25 cellular contexts compared by ENCODE assay signal in the genomic region with DNA sequence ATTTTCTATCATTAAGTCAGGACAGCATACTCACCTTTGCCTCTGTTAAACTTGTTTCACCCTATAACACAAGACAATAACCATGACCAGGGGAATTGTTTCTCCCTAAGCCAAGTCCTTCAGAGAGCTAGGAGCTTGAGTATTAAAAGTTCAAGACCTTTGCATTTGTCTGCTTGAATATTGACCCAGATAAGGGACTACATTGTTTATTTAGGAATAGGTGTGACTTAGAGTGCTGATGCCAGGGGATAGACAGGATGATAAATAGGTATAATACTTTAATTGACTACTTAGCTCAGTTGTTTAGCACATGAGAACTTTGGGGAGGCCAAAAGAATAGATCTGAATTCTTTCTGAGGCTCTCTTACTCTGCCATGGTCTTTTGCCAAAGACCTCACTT.
DNase-seq lines count a peak whose midpoint lies in the region; ATAC-seq, FAIRE-seq and TF ChIP-seq lines count a peak whose summit lies in the region.
"Had no signal": no experiment of that assay in that cellular context is flagged by ENCODE, and none has a peak within 500 bp of the region (broad histone marks: within the 10 kb centered on the region; RNA-seq: fewer than 3 reads in every experiment).

No MANE protein-coding gene starts in this region.

- TF ChIP-seq EP300 in HepG2 (IDR thresholded peaks at IDR 0.05; ENCODE audit: low read depth in 2 of 2, low read length in 2 of 2) (no peak), HepG2 (CRISPR knock-in tag; IDR thresholded peaks at IDR 0.05; ENCODE audit: borderline replicate concordance) (no peak)

- TF ChIP-seq POLR2A in HepG2 (IDR thresholded peaks at IDR 0.05; ENCODE audit: insufficient read depth in 1 of 2, low read depth in 2 of 2, low read length in 2 of 2) (no peak), right lobe of liver (IDR thresholded peaks at IDR 0.05) (no peak)

- H3K4me1 ChIP-seq in HepG2 (ENCODE audit: insufficient read depth, low read length) (peaks cover 30% of the 10 kb centered on the region), right lobe of liver (no peaks in the 10 kb centered on the region), small intestine (ENCODE audit: control insufficient read depth in 2 of 2, insufficient read depth in 1 of 2, low read depth in 1 of 2, low read length in 1 of 2) (peaks cover 2 to 12% of the 10 kb centered on the region in 2 donors)
- H3K4me1 ChIP-seq: BE2C had no signal

- no peak for FAIRE-seq in HepG2 (lab: Jason Lieb, UNC)
- FAIRE-seq in small intestine (lab: Jason Lieb, UNC), result no peak
- FAIRE-seq: A549, D721Med, GM12878, GM18507, H1 had no signal

- H3K27ac ChIP-seq in HepG2 (ENCODE audit: extremely low read length, insufficient read depth, low read length) (no peak overlapping the region), right lobe of liver (no peak overlapping the region), dorsolateral prefrontal cortex (peak overlapping the region in 37 of 59 donors; percentile 1 to 97 (median 46)), small intestine (ENCODE audit: low read depth in 1 of 2, low read length in 1 of 2) (no peak overlapping the region)
- H3K27ac ChIP-seq: BLaER1 treated with 17β-estradiol and CSF1 and Interleukin-3, amounts not matched to agents 10 nM and 100 nM; GM23248 had no signal

- no peak for TF ChIP-seq RAD21 in HepG2 (CRISPR knock-in tag; IDR thresholded peaks at IDR 0.05)

- no peak overlapping the region for H3K4me3 ChIP-seq in HepG2 (replicated peaks in 1 of 3; ENCODE audit: insufficient read depth in 1 of 3, low read depth in 2 of 3, low read length in 3 of 3)
- H3K4me3 ChIP-seq in right lobe of liver, result no peak overlapping the region
- no peak overlapping the region for H3K4me3 ChIP-seq in dorsolateral prefrontal cortex
- H3K4me3 ChIP-seq in small intestine (ENCODE audit: low read depth in 1 of 2, low read length in 2 of 2), result no peak overlapping the region
- H3K4me3 ChIP-seq: A549; BLaER1 treated with 17β-estradiol and CSF1 and Interleukin-3, amounts not matched to agents 10 nM and 100 nM; GM12878; GM23248 had no signal

- peaks cover 47% of the 10 kb centered on the region for H3K79me2 ChIP-seq in HepG2 (ENCODE audit: insufficient read depth, low read length)

- H3K9ac ChIP-seq in HepG2 (ENCODE audit: insufficient read depth, low read depth, low read length), result no peak overlapping the region
- H3K9ac ChIP-seq: BLaER1 treated with 17β-estradiol and CSF1 and Interleukin-3, amounts not matched to agents 10 nM and 100 nM; GM23248 had no signal

- no peaks in the 10 kb centered on the region for H3K9me3 ChIP-seq in HepG2 (ENCODE audit: low read length)
- no peaks in the 10 kb centered on the region for H3K9me3 ChIP-seq in right lobe of liver
- H3K9me3 ChIP-seq in small intestine (ENCODE audit: control insufficient read depth, low read depth), result no peaks in the 10 kb centered on the region
- H3K9me3 ChIP-seq: A549, BE2C had no signal

- ATAC-seq in HepG2 (no peak), right lobe of liver (no peak), GM21528 (IDR thresholded peaks at IDR 0.05; ENCODE audit: low FRiP score, unreplicated experiment) (no peak), GM18502 (IDR thresholded peaks at IDR 0.05; ENCODE audit: poor library complexity, unreplicated experiment) (no peak)
- ATAC-seq: A549, GM12878 had no signal

- intact Hi-C loops in HepG2 (cut with micrococcal nuclease; ENCODE audit: unreplicated experiment) (no loop called here), right lobe of liver (cut with DNase I) (no loop called here), dorsolateral prefrontal cortex (cut with DNase I) (no loop called here)

- in situ Hi-C loops in HepG2 (cut with HindIII; ENCODE audit: extremely low pct_ligation_motif_present, low pct_unique_long_range_greater_than_20kb), result no loop called here

- DNase-seq in HepG2 (ENCODE audit: low spot score) (no peak), right lobe of liver (no peak), dorsolateral prefrontal cortex (no peak), small intestine (peak; percentile 58)
- DNase-seq: 8988T; ACHN; AML-193; BE2C; CD4-positive, alpha-beta T cell; CD8-positive, alpha-beta memory T cell; DMS 273 treated with DMSO at 0.1 percent for 48 hours; DMS79; EL; GDM1; GM23248; H7; HCEC 1CT had no signal

- TF ChIP-seq CTCF in HepG2 (CRISPR knock-in tag; IDR thresholded peaks at IDR 0.05) (no peak), right lobe of liver (IDR thresholded peaks at IDR 0.05) (no peak), dorsolateral prefrontal cortex (IDR thresholded peaks at IDR 0.05 in 54 of 56, conservative IDR thresholded peaks at IDR 0.05 in 2 of 56; ENCODE audit: low read depth in 1 of 56, partially characterized antibody in 56 of 56) (no peak)

- no TSS peak for BruUV-seq in HepG2 (replicated peaks; lab: Mats Ljungman, UMichigan)

- H3K27me3 ChIP-seq in HepG2 (ENCODE audit: control insufficient read depth in 1 of 2, insufficient read depth in 2 of 2, low read length in 2 of 2) (no peaks in the 10 kb centered on the region), right lobe of liver (no peaks in the 10 kb centered on the region), dorsolateral prefrontal cortex (no peaks in the 10 kb centered on the region), small intestine (ENCODE audit: control insufficient read depth in 2 of 2, insufficient read depth in 2 of 2, low read length in 2 of 2) (no peaks in the 10 kb centered on the region)
- H3K27me3 ChIP-seq: BE2C; BLaER1 treated with 17β-estradiol and CSF1 and Interleukin-3, amounts not matched to agents 10 nM and 100 nM had no signal

- CTCF ChIA-PET in HepG2 (lab: Yijun Ruan, JAX; ENCODE audit: low intra/inter-chr PET ratio, low total read pairs), result no interaction called here

- H3K36me3 ChIP-seq in HepG2 (replicated peaks in 1 of 2; ENCODE audit: control insufficient read depth in 1 of 2, insufficient read depth in 2 of 2, low read length in 2 of 2) (peaks cover 0 to 5% of the 10 kb centered on the region in 2 experiments; a peak in 2 of 5 replicates), right lobe of liver (no peaks in the 10 kb centered on the region), small intestine (ENCODE audit: control insufficient read depth in 2 of 2, insufficient read depth in 2 of 2, low read length in 2 of 2) (no peaks in the 10 kb centered on the region)
- H3K36me3 ChIP-seq: BE2C had no signal

- POLR2A ChIA-PET in HepG2 (lab: Yijun Ruan, JAX), result interaction anchor here (0.6 kb wide), 1 partner anchor 11 kb away, joined by 3 read pairs; no protein-coding TSS in a partner anchor

- no peaks in the 10 kb centered on the region; the same call in 1 of the 2 replicates for H4K20me1 ChIP-seq in HepG2 (ENCODE audit: insufficient read depth, low read length)

- no peak overlapping the region for H2AFZ ChIP-seq in HepG2 (ENCODE audit: low read length)
- H2AFZ ChIP-seq: GM23248 had no signal

- no peak overlapping the region for H3K4me2 ChIP-seq in HepG2 (ENCODE audit: low read depth, low read length)
- H3K4me2 ChIP-seq: A549; BLaER1 treated with 17β-estradiol and CSF1 and Interleukin-3, amounts not matched to agents 10 nM and 100 nM had no signal

TF ChIP-seq in HepG2, 621 proteins besides CTCF, POLR2A, EP300 and RAD21:
- no peak for TF ChIP-seq CREB1 (IDR thresholded peaks at IDR 0.05)
- 0 out of 2 replicates have a peak, but pooled peaks have one; percentile 12 for TF ChIP-seq CREB1 (CRISPR knock-in tag; IDR thresholded peaks at IDR 0.05)
- no peak for TF ChIP-seq FOSL2 (CRISPR knock-in tag; IDR thresholded peaks at IDR 0.05)

Comparison
In these comparisons a context has a peak if more than half of its experiments do, and no peak if none do; other contexts are left out.
1. H3K27ac ChIP-seq: peak in dorsolateral prefrontal cortex (37 of 59); none in HepG2 (single experiment), right lobe of liver (0 of 3) and small intestine (0 of 2).